21 cellular contexts compared by ENCODE assay signal in the genomic region with DNA sequence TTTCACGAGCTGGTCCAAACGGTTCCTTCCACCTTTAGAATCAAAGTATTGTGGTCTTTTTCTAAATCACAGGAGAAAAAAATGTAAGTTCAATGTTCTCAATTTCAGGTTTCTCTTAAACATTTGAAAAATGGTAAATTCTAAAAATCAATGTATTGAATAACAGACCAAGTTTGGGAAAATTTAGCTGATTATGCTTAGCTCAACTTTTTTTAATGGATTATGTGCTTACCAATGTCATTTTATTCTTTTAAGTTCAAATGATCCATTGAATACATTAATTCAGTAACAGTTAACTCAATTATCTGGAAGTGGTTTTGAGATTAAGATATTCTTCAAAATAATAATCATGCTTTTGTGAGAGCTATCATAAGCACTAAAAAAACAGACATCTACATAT. TPM values are rescaled to one million over a fixed set of nuclear protein-coding genes. Genes with fewer than 3 reads are reported as not detected.
A peak's percentile ranks its signal among the peaks of the same experiment; 100 is the strongest.
DNase-seq lines count a peak whose midpoint lies in the region; ATAC-seq, FAIRE-seq and TF ChIP-seq lines count a peak whose summit lies in the region.
"Had no signal": no experiment of that assay in that cellular context is flagged by ENCODE, and none has a peak within 500 bp of the region (broad histone marks: within the 10 kb centered on the region; RNA-seq: fewer than 3 reads in every experiment).

No MANE protein-coding gene starts in this region.

- no peak overlapping the region for H2AFZ ChIP-seq in SU-DHL-6 (ENCODE audit: low read depth, low read length, severe bottlenecking)
- H2AFZ ChIP-seq: GM23248 had no signal

- no peaks in the 10 kb centered on the region for H3K27me3 ChIP-seq in SU-DHL-6 (ENCODE audit: low read length)
- no peaks in the 10 kb centered on the region for H3K27me3 ChIP-seq in SJCRH30
- H3K27me3 ChIP-seq: BLaER1 had no signal

- H3F3A ChIP-seq in SU-DHL-6 (ENCODE audit: insufficient read depth) = peaks cover 51% of the 10 kb centered on the region

- H3K9me3 ChIP-seq in SU-DHL-6 (ENCODE audit: insufficient read depth, low read length) (no peaks in the 10 kb centered on the region), kidney (ENCODE audit: control insufficient read depth in 1 of 2, low read length in 2 of 2) (no peaks in the 10 kb centered on the region), SJCRH30 (replicated peaks) (no peaks in the 10 kb centered on the region)
- H3K9me3 ChIP-seq: HAP-1 had no signal

- H3K4me3 ChIP-seq in SU-DHL-6 (ENCODE audit: insufficient read depth, low read length, poor library complexity, severe bottlenecking) (no peak overlapping the region), kidney (ENCODE audit: low read length in 2 of 2) (no peak overlapping the region), SJCRH30 (no peak overlapping the region)
- H3K4me3 ChIP-seq: BLaER1, GM23248, HAP-1 had no signal

- H3K27ac ChIP-seq in 22Rv1 (peak overlapping the region; percentile 100), SU-DHL-6 (ENCODE audit: low read depth, low read length) (peak overlapping the region; percentile 86), kidney (ENCODE audit: low read depth in 2 of 2, low read length in 2 of 2) (no peak overlapping the region), SJCRH30 (no peak overlapping the region)
- H3K27ac ChIP-seq: BLaER1, GM23248, HL-60 had no signal

- DNase-seq in kidney = no peak
- DNase-seq in stimulated activated CD4-positive, alpha-beta T cell treated with anti-CD3 and anti-CD28 coated beads, Interleukin-2, amount 100 ng/mL, for 24 hours = no peak
- no peak for DNase-seq in SJCRH30
- DNase-seq: ACHN; CD8-positive, alpha-beta T cell; COR-L47; DMS 273 treated with DMSO at 0.1 percent for 48 hours; DND-41; EL; GM23248; IMR-90; KBM-7 had no signal

- H3K36me3 ChIP-seq in SU-DHL-6 (ENCODE audit: low read length) (no peaks in the 10 kb centered on the region), kidney (ENCODE audit: control insufficient read depth in 1 of 2, insufficient read depth in 2 of 2, low read length in 2 of 2) (no peaks in the 10 kb centered on the region), SJCRH30 (no peaks in the 10 kb centered on the region)

- H3K4me1 ChIP-seq in kidney (ENCODE audit: control insufficient read depth in 1 of 2, insufficient read depth in 1 of 2, low read depth in 1 of 2, low read length in 2 of 2) = peaks cover 8 to 15% of the 10 kb centered on the region in 2 donors
- no peaks in the 10 kb centered on the region for H3K4me1 ChIP-seq in SJCRH30

- peak; percentile 49 for FAIRE-seq in G401.6 (lab: Jason Lieb, UNC)
- FAIRE-seq in kidney (lab: Jason Lieb, UNC) = peak; percentile 39
- FAIRE-seq: GM12891, GM18507 had no signal

- TF ChIP-seq CTCF in 22Rv1 (IDR thresholded peaks at IDR 0.05) = no peak
- TF ChIP-seq CTCF in SU-DHL-6 (IDR thresholded peaks at IDR 0.05; ENCODE audit: insufficient read depth, low read length, poor library complexity, severe bottlenecking) = no peak
- no peak for TF ChIP-seq CTCF in kidney (IDR thresholded peaks at IDR 0.05; ENCODE audit: borderline replicate concordance, extremely low read depth, insufficient read depth)

- H3K4me2 ChIP-seq in SU-DHL-6 (ENCODE audit: low read depth, low read length, poor library complexity, severe bottlenecking) = peak overlapping the region; percentile 59
- H3K4me2 ChIP-seq: BLaER1 had no signal

- peaks cover 23% of the 10 kb centered on the region for H3K79me2 ChIP-seq in SU-DHL-6 (ENCODE audit: insufficient read depth, low read length)

- H3K9ac ChIP-seq in SU-DHL-6 (ENCODE audit: low read length) (no peak overlapping the region), kidney (ENCODE audit: low read length in 2 of 2) (no peak overlapping the region)
- H3K9ac ChIP-seq: BLaER1, GM23248 had no signal

- no peak for ATAC-seq in HG03025 (IDR thresholded peaks at IDR 0.05; ENCODE audit: low FRiP score, unreplicated experiment)
- ATAC-seq: CD8-positive, alpha-beta T cell had no signal

- no peaks in the 10 kb centered on the region for H4K20me1 ChIP-seq in SU-DHL-6 (ENCODE audit: low read depth, low read length)
- H4K20me1 ChIP-seq: BLaER1 had no signal

- H3K9me2 ChIP-seq in SU-DHL-6 (replicated peaks; ENCODE audit: insufficient read depth, low read length) = no peaks in the 10 kb centered on the region

- intact Hi-C loops in kidney (cut with DNase I) = no loop called here

RNA-seq across cellular contexts. Expression of gene PRDM10, which starts 5.1 kb away (rescaled TPM):
- total RNA-seq in kidney = 8.0 TPM
- polyA plus RNA-seq in kidney (ENCODE audit: insufficient read depth, low read depth, low replicate concordance) = 1.5 TPM
- 6.2 and 6.7 TPM in 2 replicates for total RNA-seq in SJCRH30 (2014; rRNA removed; shearing (Covaris generic))

Comparison
In these comparisons a context has a peak if more than half of its experiments do, and no peak if none do; other contexts are left out.
1. H3K27ac ChIP-seq: peak in 22Rv1 (single experiment) and SU-DHL-6 (single experiment); none in kidney (0 of 2) and SJCRH30 (single experiment).